In genomic region chr17:410674-411401, GRCh38 we compare ENCODE assay signal across 8 cellular contexts. TPM values are rescaled to one million over a fixed set of nuclear protein-coding genes. Genes with fewer than 3 reads are reported as not detected.
A peak's percentile ranks its signal among the peaks of the same experiment; 100 is the strongest.
DNase-seq lines count a peak whose midpoint lies in the region; ATAC-seq and TF ChIP-seq lines count a peak whose summit lies in the region.

No MANE protein-coding gene starts in this region.

- no peaks in the 10 kb centered on the region for H3K9me3 ChIP-seq in HUES48 (ENCODE audit: control insufficient read depth, insufficient read depth, low read length)
- H3K9me3 ChIP-seq in mononuclear cell (ENCODE audit: low read depth, low read length): no peaks in the 10 kb centered on the region

- POLR2A ChIA-PET in activated CD4-positive, alpha-beta T cell treated with anti-CD3 and anti-CD28 coated beads for 36 hours (lab: Charles Lee): no interaction called here

- CTCF ChIA-PET in activated CD4-positive, alpha-beta T cell treated with anti-CD3 and anti-CD28 coated beads for 36 hours (lab: Charles Lee): interaction anchor here (1.0 to 3.1 kb wide), 5 partner anchors 85 to 322 kb away, joined by 3 to 68 read pairs (median 5); no protein-coding TSS in a partner anchor

- DNase-seq in G401 (ENCODE audit: low spot score) (peak; percentile 23), type B pancreatic cell (ENCODE audit: extremely low spot score, unreplicated experiment) (no peak), GM10266 (ENCODE audit: extremely low spot score) (no peak)
- peak; percentile 81 for DNase-seq in activated CD4-positive, alpha-beta T cell treated with anti-CD3 and anti-CD28 coated beads for 36 hours
- peak; percentile 58 for DNase-seq in effector CD4-positive, alpha-beta T cell

- H3K27ac ChIP-seq in HUES48 (ENCODE audit: low read depth, low read length): peak overlapping the region; percentile 79

- in situ Hi-C loops in G401 (cut with HindIII; ENCODE audit: low sequenced_read_pairs): no loop called here

- H3K4me3 Mint-ChIP-seq in activated CD4-positive, alpha-beta T cell treated with anti-CD3 and anti-CD28 coated beads for 36 hours: peak overlapping the region; percentile 77
- H3K4me3 Mint-ChIP-seq in type B pancreatic cell: peak overlapping the region; percentile 96

- peak overlapping the region; percentile 82 for H3K27ac Mint-ChIP-seq in activated CD4-positive, alpha-beta T cell treated with anti-CD3 and anti-CD28 coated beads for 36 hours
- H3K27ac Mint-ChIP-seq in type B pancreatic cell: peak overlapping the region; percentile 94

- intact Hi-C loops in activated CD4-positive, alpha-beta T cell treated with anti-CD3 and anti-CD28 coated beads for 36 hours (cut with DNase I, micrococcal nuclease): loop anchor here (1.0 to 5.0 kb wide), 9 partner anchors 146 to 586 kb away; partner anchors contain the start of genes GEMIN4 (in 2 of the 2), GLOD4 (in 1 of the 2), MRM3 (in 1 of the 2) and NXN (in 1 of the 2)

- peaks cover 63% of the 10 kb centered on the region for H3K4me1 Mint-ChIP-seq in activated CD4-positive, alpha-beta T cell treated with anti-CD3 and anti-CD28 coated beads for 36 hours
- H3K4me1 Mint-ChIP-seq in type B pancreatic cell (ENCODE audit: unreplicated experiment): peaks cover 31% of the 10 kb centered on the region

- H3K4me3 ChIP-seq in HUES48 (ENCODE audit: low read depth, low read length): peak overlapping the region; percentile 69
- peak overlapping the region; percentile 81 for H3K4me3 ChIP-seq in mononuclear cell (ENCODE audit: low read length)

- H3K4me1 ChIP-seq in HUES48 (ENCODE audit: control insufficient read depth, insufficient read depth, low read length) (peaks cover 4% of the 10 kb centered on the region; the same call in 1 of the 2 replicates), mononuclear cell (ENCODE audit: insufficient read depth, low read length) (peaks cover 54% of the 10 kb centered on the region)

- peaks cover 31% of the 10 kb centered on the region for H3K36me3 Mint-ChIP-seq in activated CD4-positive, alpha-beta T cell treated with anti-CD3 and anti-CD28 coated beads for 36 hours (ENCODE audit: low read depth)
- peaks cover 3% of the 10 kb centered on the region for H3K36me3 Mint-ChIP-seq in type B pancreatic cell

- H3K36me3 ChIP-seq in HUES48 (ENCODE audit: control insufficient read depth, insufficient read depth, low read length): peaks cover 6% of the 10 kb centered on the region; the same call in 1 of the 2 replicates

- H3K27me3 ChIP-seq in HUES48 (ENCODE audit: control insufficient read depth, insufficient read depth, low read length) (no peaks in the 10 kb centered on the region), mononuclear cell (ENCODE audit: insufficient read depth, low read length) (no peaks in the 10 kb centered on the region)

- H3K9ac ChIP-seq in HUES48 (ENCODE audit: low read depth, low read length): peak overlapping the region; percentile 55

- H3K27me3 Mint-ChIP-seq in activated CD4-positive, alpha-beta T cell treated with anti-CD3 and anti-CD28 coated beads for 36 hours: peaks cover 2% of the 10 kb centered on the region
- peaks cover 5% of the 10 kb centered on the region for H3K27me3 Mint-ChIP-seq in type B pancreatic cell

- no peaks in the 10 kb centered on the region for H3K9me3 Mint-ChIP-seq in activated CD4-positive, alpha-beta T cell treated with anti-CD3 and anti-CD28 coated beads for 36 hours (ENCODE audit: low read depth)
- H3K9me3 Mint-ChIP-seq in type B pancreatic cell: no peaks in the 10 kb centered on the region

- ATAC-seq in activated CD4-positive, alpha-beta T cell treated with anti-CD3 and anti-CD28 coated beads for 36 hours: peak; percentile 74
- no peak for ATAC-seq in GM18517 (IDR thresholded peaks at IDR 0.05; ENCODE audit: unreplicated experiment)

- TF ChIP-seq CTCF in type B pancreatic cell (conservative IDR thresholded peaks at IDR 0.05) (peak; percentile 22), GM10266 (IDR thresholded peaks at IDR 0.05; ENCODE audit: control insufficient read depth, insufficient read depth, low read depth, missing control alignments) (no peak)

RNA-seq across cellular contexts. Expression of gene RFLNB, which starts 34.9 kb away (rescaled TPM):
- 224 and 259 TPM in 2 replicates for total RNA-seq in G401 (2014; rRNA removed; shearing (Covaris generic))
- total RNA-seq in activated CD4-positive, alpha-beta T cell treated with anti-CD3 and anti-CD28 coated beads for 36 hours: 10 to 100 TPM; 31.0 to 31.8 TPM
- total RNA-seq in mononuclear cell: 56.8 TPM
- total RNA-seq in type B pancreatic cell (ENCODE audit: low replicate concordance): 6.0 and 22.0 TPM in 2 replicates

RNA-seq across cellular contexts. Expression of gene RPH3AL, which starts 58.2 kb away (rescaled TPM):
- total RNA-seq in G401 (2014; rRNA removed; shearing (Covaris generic)): 6.9 and 17.8 TPM in 2 replicates
- total RNA-seq in activated CD4-positive, alpha-beta T cell treated with anti-CD3 and anti-CD28 coated beads for 36 hours: 1 to 10 TPM; 1.4 to 2.0 TPM
- total RNA-seq in mononuclear cell: 1.5 TPM
- 13.5 and 14.9 TPM in 2 replicates for total RNA-seq in type B pancreatic cell (ENCODE audit: low replicate concordance)

Comparison
In these comparisons a context has a peak if more than half of its experiments do, and no peak if none do; other contexts are left out.
1. DNase-seq: peak in G401 (single experiment), activated CD4-positive, alpha-beta T cell treated with anti-CD3 and anti-CD28 coated beads for 36 hours (single experiment) and effector CD4-positive, alpha-beta T cell (single experiment); none in type B pancreatic cell (single experiment) and GM10266 (single experiment).